ENCODE assay signal across 12 cellular contexts in genomic region chr2:37689751-37690150, GRCh38. TPM values are rescaled to one million over a fixed set of nuclear protein-coding genes. Genes with fewer than 3 reads are reported as not detected.
A peak's percentile ranks its signal among the peaks of the same experiment; 100 is the strongest.
DNase-seq lines count a peak whose midpoint lies in the region; ATAC-seq and TF ChIP-seq lines count a peak whose summit lies in the region.
"Had no signal": no experiment of that assay in that cellular context is flagged by ENCODE, and none has a peak within 500 bp of the region (broad histone marks: within the 10 kb centered on the region; RNA-seq: fewer than 3 reads in every experiment).

No MANE protein-coding gene starts in this region.

- H3K36me3 ChIP-seq in HUES48 (ENCODE audit: control insufficient read depth, insufficient read depth, low read length) (no peaks in the 10 kb centered on the region), SK-N-SH (replicated peaks in 1 of 2; ENCODE audit: control insufficient read depth in 1 of 2, insufficient read depth in 2 of 2, low read length in 1 of 2) (no peaks in the 10 kb centered on the region), left ventricle myocardium inferior (no peaks in the 10 kb centered on the region), rectal smooth muscle tissue (ENCODE audit: control insufficient read depth, insufficient read depth, low read length) (no peaks in the 10 kb centered on the region)

- no peaks in the 10 kb centered on the region for H3K79me2 ChIP-seq in SK-N-SH (ENCODE audit: insufficient read depth)

- 56% methylated on average over 2 of the region's 2 CpGs for WGBS in SK-N-SH (ENCODE audit: low lambda C conversion rate)

- no peak for TF ChIP-seq CTCF in SK-N-SH (IDR thresholded peaks at IDR 0.05)
- no peak for TF ChIP-seq CTCF in left ventricle myocardium inferior (IDR thresholded peaks at IDR 0.05; ENCODE audit: borderline replicate concordance)

- H3K27me3 ChIP-seq in HUES48 (ENCODE audit: control insufficient read depth, insufficient read depth, low read length) (no peaks in the 10 kb centered on the region), SK-N-SH (ENCODE audit: insufficient read depth) (no peaks in the 10 kb centered on the region), left ventricle myocardium inferior (ENCODE audit: low read depth) (no peaks in the 10 kb centered on the region), rectal smooth muscle tissue (ENCODE audit: control insufficient read depth, insufficient read depth, low read length) (no peaks in the 10 kb centered on the region)

- 0 out of 2 replicates have a peak overlapping the region, but pooled peaks have one; percentile 60 for H3K4me2 ChIP-seq in SK-N-SH

- peaks cover 4% of the 10 kb centered on the region for H3K4me1 Mint-ChIP-seq in activated T-cell treated with anti-CD3 and anti-CD28 coated beads, Interleukin-2, amount 50 U/mL, for 4 hours (ENCODE audit: low read depth)

- H3K9ac ChIP-seq in HUES48 (ENCODE audit: low read depth, low read length) (no peak overlapping the region), SK-N-SH (peak overlapping the region; percentile 48; the same call in 1 of the 2 replicates), rectal smooth muscle tissue (ENCODE audit: low read length) (no peak overlapping the region)

- peaks cover 18% of the 10 kb centered on the region for H3F3A ChIP-seq in SK-N-SH (replicated peaks; ENCODE audit: insufficient read depth)

- no peak overlapping the region for H2AFZ ChIP-seq in SK-N-SH (ENCODE audit: low read depth)

- H3K36me3 Mint-ChIP-seq in activated T-cell treated with anti-CD3 and anti-CD28 coated beads, Interleukin-2, amount 50 U/mL, for 4 hours (ENCODE audit: insufficient read depth) = no peaks in the 10 kb centered on the region

- H3K27ac ChIP-seq in HUES48 (ENCODE audit: low read depth, low read length) (peak overlapping the region; percentile 21), SK-N-SH (ENCODE audit: low read depth in 2 of 2, low read length in 1 of 2) (peak overlapping the region; percentile 79 to 87), left ventricle myocardium inferior (replicated peaks) (peak overlapping the region; percentile 17), rectal smooth muscle tissue (ENCODE audit: low read depth, low read length) (peak overlapping the region; percentile 90)
- H3K27ac ChIP-seq: C4-2B had no signal

- TF ChIP-seq EP300 in SK-N-SH (IDR thresholded peaks at IDR 0.05; ENCODE audit: borderline replicate concordance in 1 of 2, low read depth in 1 of 2, low read length in 1 of 2) = no peak

- H3K9me3 Mint-ChIP-seq in activated T-cell treated with anti-CD3 and anti-CD28 coated beads, Interleukin-2, amount 50 U/mL, for 4 hours = no peaks in the 10 kb centered on the region

- no peak overlapping the region for H3K4me3 Mint-ChIP-seq in activated T-cell treated with anti-CD3 and anti-CD28 coated beads, Interleukin-2, amount 50 U/mL, for 4 hours

- H3K9me2 ChIP-seq in SK-N-SH = no peaks in the 10 kb centered on the region

- H3K27me3 Mint-ChIP-seq in activated T-cell treated with anti-CD3 and anti-CD28 coated beads, Interleukin-2, amount 50 U/mL, for 4 hours (ENCODE audit: low read depth) = peaks cover 2% of the 10 kb centered on the region

- H3K4me3 ChIP-seq in HUES48 (ENCODE audit: low read depth, low read length) (no peak overlapping the region), SK-N-SH (ENCODE audit: low read depth in 2 of 2, low read length in 1 of 2) (no peak overlapping the region), left ventricle myocardium inferior (no peak overlapping the region), rectal smooth muscle tissue (ENCODE audit: low read length) (no peak overlapping the region)

- CTCF ChIA-PET in SK-N-SH (lab: Yijun Ruan, JAX) = interaction anchor here (0.6 to 0.9 kb wide), 3 partner anchors 17 to 296 kb away, joined by 3 to 4 read pairs (median 3); no protein-coding TSS in a partner anchor

- H4K20me1 ChIP-seq in SK-N-SH (ENCODE audit: insufficient read depth) = no peaks in the 10 kb centered on the region

- H3K9me3 ChIP-seq in HUES48 (ENCODE audit: control insufficient read depth, insufficient read depth, low read length) (no peaks in the 10 kb centered on the region), SK-N-SH (peaks cover 2% of the 10 kb centered on the region; the same call in 1 of the 2 replicates), left ventricle myocardium inferior (replicated peaks) (no peaks in the 10 kb centered on the region)

- DNase-seq in SK-N-SH = no peak
- DNase-seq in left ventricle myocardium inferior = peak; percentile 24
- no peak for DNase-seq in AG20443 (ENCODE audit: low spot score)
- no peak for DNase-seq in activated T-cell treated with anti-CD3 and anti-CD28 coated beads, Interleukin-2, amount 50 U/mL, for 4 hours
- no peak for DNase-seq in NCI-H446 treated with DMSO at 0.1 percent for 48 hours (lab: John Stamatoyannopoulos, UW)
- no peak for DNase-seq in left colon
- DNase-seq: GDM1; Karpas-422; stimulated activated CD4-positive, alpha-beta T cell treated with anti-CD3 and anti-CD28 coated beads, Interleukin-4, amount 100 ng/mL, for 1 hour had no signal

- POLR2A ChIA-PET in SK-N-SH (lab: Yijun Ruan, JAX) = no interaction called here

- H3K4me1 ChIP-seq in HUES48 (ENCODE audit: control insufficient read depth, insufficient read depth, low read length) (peaks cover 7% of the 10 kb centered on the region; the same call in 1 of the 2 replicates), SK-N-SH (ENCODE audit: control insufficient read depth in 1 of 2, insufficient read depth in 2 of 2, low read depth in 1 of 2, low read length in 1 of 2) (peaks cover 12 to 17% of the 10 kb centered on the region in 2 experiments), left ventricle myocardium inferior (peaks cover 15% of the 10 kb centered on the region), rectal smooth muscle tissue (ENCODE audit: control insufficient read depth, insufficient read depth, low read length) (peaks cover 18% of the 10 kb centered on the region)

- intact Hi-C loops in left ventricle myocardium inferior (cut with micrococcal nuclease) = no loop called here
- intact Hi-C loops in left colon (cut with DNase I, micrococcal nuclease) = no loop called here

- ATAC-seq in activated T-cell treated with anti-CD3 and anti-CD28 coated beads, Interleukin-2, amount 50 U/mL, for 4 hours = no peak
- ATAC-seq in left colon = no peak

- no peak for TF ChIP-seq RAD21 in SK-N-SH (IDR thresholded peaks at IDR 0.05; ENCODE audit: low read length)

TF ChIP-seq in SK-N-SH, 30 proteins besides CTCF, POLR2A, EP300 and RAD21:
- TF ChIP-seq USF1 (IDR thresholded peaks at IDR 0.05; ENCODE audit: borderline replicate concordance, low read depth) (0 out of 2 replicates have a peak, but pooled peaks have one; percentile 1), NRF1 (IDR thresholded peaks at IDR 0.05; ENCODE audit: low read depth, low read length) (no peak)

RNA-seq across cellular contexts. Expression of gene CDC42EP3, which starts 18.3 kb away (rescaled TPM):
- 87.5 and 105 TPM in 2 replicates for polyA plus RNA-seq in SK-N-SH (2012; rRNA removed)
- polyA plus RNA-seq in SK-N-SH (2012; cell fraction: cytosol; rRNA removed) = 92.7 and 103 TPM in 2 replicates
- 70.1 and 83.8 TPM in 2 replicates for polyA plus RNA-seq in SK-N-SH (2012; cell fraction: nucleus; rRNA removed)
- total RNA-seq in left ventricle myocardium inferior = 81.9 TPM
- total RNA-seq in activated T-cell treated with anti-CD3 and anti-CD28 coated beads, Interleukin-2, amount 50 U/mL, for 4 hours = 10 to 100 TPM; 31.6 to 58.1 (median 39.4) TPM
- 10 to 100 TPM; 19.5 to 46.7 TPM for total RNA-seq in left colon

Comparison
In these comparisons a context has a peak if more than half of its experiments do, and no peak if none do; other contexts are left out.
1. H3K27ac ChIP-seq: peak in every context shown above with its lines; median percentile 90 in rectal smooth muscle tissue; 83 in SK-N-SH; 21 in HUES48; 17 in left ventricle myocardium inferior.